Comparison of ENCODE assay signal across 22 cellular contexts in the genomic region with DNA sequence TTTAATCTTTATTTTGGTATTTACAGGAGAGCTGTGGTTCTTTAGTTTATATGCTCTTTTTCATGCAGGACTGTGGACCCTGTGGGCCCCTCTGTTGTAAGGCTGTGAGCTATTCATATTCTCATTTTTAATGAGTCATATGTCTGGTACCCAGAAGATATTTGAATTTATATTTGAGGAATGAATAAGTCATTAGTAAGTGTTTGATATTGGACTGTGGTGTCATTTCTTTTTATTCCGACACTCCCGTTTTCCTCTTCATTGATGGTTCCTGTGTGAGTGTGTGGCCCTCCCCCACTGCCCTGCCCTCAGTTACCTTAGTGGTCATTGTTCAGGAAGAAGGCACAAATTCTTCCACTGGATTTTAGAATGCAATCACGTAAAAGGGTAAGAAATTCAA.
"Had no signal": no experiment of that assay in that cellular context is flagged by ENCODE, and none has a peak within 500 bp of the region (broad histone marks: within the 10 kb centered on the region; RNA-seq: fewer than 3 reads in every experiment).

No MANE protein-coding gene starts in this region.

- H3K9me3 ChIP-seq: body of pancreas, gastroesophageal sphincter, sigmoid colon, thoracic aorta had no signal

- DNase-seq: activated CD4-positive, alpha-beta T cell treated with anti-CD3 and anti-CD28 coated beads, Interleukin-2, amount 50 U/mL, for 4 hours; activated CD8-positive, alpha-beta memory T cell treated with anti-CD3 and anti-CD28 coated beads, Interleukin-2, amount 50 U/mL, for 48 hours; activated naive CD4-positive, alpha-beta T cell treated with Interleukin-2 at 50 U/mL for 16 hours; activated naive CD8-positive, alpha-beta T cell treated with anti-CD3 and anti-CD28 coated beads for 36 hours; activated T-cell treated with anti-CD3 and anti-CD28 coated beads, Interleukin-2, amount 50 U/mL, for 48 hours; amniotic stem cell; body of pancreas; caudate nucleus; dermis blood vessel endothelial cell; effector memory CD4-positive, alpha-beta T cell; head of caudate nucleus; hypothalamus; midbrain; occipital lobe; sigmoid colon; stimulated activated CD4-positive, alpha-beta T cell treated with anti-CD3 and anti-CD28 coated beads, Interleukin-2, amount 100 ng/mL, for 48 hours; stimulated activated naive CD4-positive, alpha-beta T cell; T-helper 1 cell; T-helper 9 cell had no signal

- H3K4me3 ChIP-seq: body of pancreas, gastroesophageal sphincter, sigmoid colon, thoracic aorta had no signal

- H3K27ac ChIP-seq: body of pancreas, gastroesophageal sphincter, sigmoid colon, thoracic aorta had no signal

- ATAC-seq: body of pancreas, gastroesophageal sphincter had no signal

- FAIRE-seq: islet of Langerhans had no signal

- H3K36me3 ChIP-seq: gastroesophageal sphincter, sigmoid colon, thoracic aorta had no signal

- H3K27me3 ChIP-seq: body of pancreas, gastroesophageal sphincter, sigmoid colon had no signal

- H3K4me1 ChIP-seq: body of pancreas, gastroesophageal sphincter, sigmoid colon had no signal
